Comparison of ENCODE assay signal across 2 cellular contexts in the genomic region with DNA sequence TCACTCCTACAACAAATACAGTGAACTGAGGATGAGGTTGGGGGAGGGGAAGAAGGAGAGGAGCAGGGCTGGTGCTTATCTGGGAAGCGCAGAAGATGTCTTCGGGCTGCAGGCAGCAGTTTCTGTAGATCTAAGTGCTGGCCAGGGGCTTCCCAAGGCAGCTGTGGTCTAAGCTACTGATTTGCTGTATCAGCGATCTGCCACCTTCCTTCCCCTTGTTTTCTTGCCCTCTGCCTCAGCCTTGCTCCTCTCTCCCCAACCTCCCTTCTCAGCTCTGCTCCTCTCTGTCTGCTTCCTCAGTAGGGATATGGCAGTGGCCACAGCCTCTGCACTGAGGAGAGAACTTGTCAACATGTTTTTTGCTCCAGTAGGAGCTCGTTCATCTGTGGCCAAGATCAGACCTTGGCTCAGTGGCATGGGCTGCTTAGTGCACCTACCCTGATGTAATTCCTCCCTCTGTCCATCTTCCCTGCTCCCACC.
TF ChIP-seq lines count a peak whose summit lies in the region.

No MANE protein-coding gene starts in this region.

TF ChIP-seq in K562, 482 proteins besides CTCF, POLR2A, EP300 and RAD21 (continues in another document):
- TF ChIP-seq POU5F1 (IDR thresholded peaks at IDR 0.05; ENCODE audit: borderline replicate concordance, low read depth, low read length, partially characterized antibody), result no peak
- TF ChIP-seq CTBP1 (IDR thresholded peaks at IDR 0.05; ENCODE audit: borderline replicate concordance), result peak; percentile 93
- no peak for TF ChIP-seq SNRNP70 (optimal IDR thresholded peaks at IDR 0.05; ENCODE audit: low read depth, low read length)
- TF ChIP-seq ARNT (IDR thresholded peaks at IDR 0.05), result peak; percentile 80 to 84; a peak in 3 of 4 replicates
- TF ChIP-seq JUND (IDR thresholded peaks at IDR 0.05; ENCODE audit: borderline replicate concordance, low read depth, low read length), result peak; percentile 74
- peak; percentile 72; the same call in 1 of the 3 replicates for TF ChIP-seq JUND (tag; IDR thresholded peaks at IDR 0.05; ENCODE audit: borderline replicate concordance, low read depth, low read length)
- TF ChIP-seq CXXC5 (CRISPR knock-in tag; IDR thresholded peaks at IDR 0.05), result peak; percentile 86
- TF ChIP-seq KDM1A (IDR thresholded peaks at IDR 0.05), result peak; percentile 97 to 98
- TF ChIP-seq EHMT2 (IDR thresholded peaks at IDR 0.05), result peak; percentile 49; the same call in 1 of the 2 replicates
- peak; percentile 75; the same call in 1 of the 2 replicates for TF ChIP-seq TFAP4 (CRISPR knock-in tag; IDR thresholded peaks at IDR 0.05; ENCODE audit: borderline replicate concordance)
- TF ChIP-seq NFE2L1 (tag; IDR thresholded peaks at IDR 0.05; ENCODE audit: borderline replicate concordance, low read depth), result no peak
- peak; percentile 67 to 88; a peak in 3 of 4 replicates for TF ChIP-seq FOXK2 (conservative IDR thresholded peaks at IDR 0.05 in 1 of 2, IDR thresholded peaks at IDR 0.05 in 1 of 2; ENCODE audit: low read depth in 2 of 2)
- no peak for TF ChIP-seq PPARD (CRISPR knock-in tag; IDR thresholded peaks at IDR 0.05)
- TF ChIP-seq ZNF274 (IDR thresholded peaks at IDR 0.05; ENCODE audit: borderline replicate concordance, low read depth, low read length), result peak; percentile 68; the same call in 1 of the 2 replicates
- TF ChIP-seq ZBTB5 (IDR thresholded peaks at IDR 0.05), result peak; percentile 15; the same call in 1 of the 2 replicates
- no peak for TF ChIP-seq BACH1 (tag; IDR thresholded peaks at IDR 0.05)
- peak; percentile 97 for TF ChIP-seq MAFK (IDR thresholded peaks at IDR 0.05; ENCODE audit: low read length)

TF ChIP-seq in HepG2, 621 proteins besides CTCF, POLR2A, EP300 and RAD21:
- TF ChIP-seq MAFK (conservative IDR thresholded peaks at IDR 0.05 in 1 of 2, IDR thresholded peaks at IDR 0.05 in 1 of 2; ENCODE audit: low read length in 2 of 2), result peak; percentile 90 to 94
- peak; percentile 90 for TF ChIP-seq MAFF (IDR thresholded peaks at IDR 0.05; ENCODE audit: low read depth, low read length)
- no peak for TF ChIP-seq SOX13 (IDR thresholded peaks at IDR 0.05)
- TF ChIP-seq SOX13 (CRISPR knock-in tag; conservative IDR thresholded peaks at IDR 0.05 in 1 of 2, IDR thresholded peaks at IDR 0.05 in 1 of 2), result no peak
- TF ChIP-seq HNRNPK (IDR thresholded peaks at IDR 0.05; ENCODE audit: low read depth, low read length, poor library complexity, severe bottlenecking), result peak; percentile 19
